ENCODE assay signal across 8 cellular contexts in genomic region chr20:31604567-31605030, GRCh38. TPM values are rescaled to one million over a fixed set of nuclear protein-coding genes. Genes with fewer than 3 reads are reported as not detected.
DNase-seq lines count a peak whose midpoint lies in the region; ATAC-seq and TF ChIP-seq lines count a peak whose summit lies in the region.

No MANE protein-coding gene starts in this region.

- H3K4me3 Mint-ChIP-seq in stimulated activated effector memory CD8-positive, alpha-beta T cell treated with anti-CD3 and anti-CD28 coated beads, Interleukin-12 subunit alpha, Interleukin-12 subunit beta, amount 100 ng/mL, for 72 hours = peak overlapping the region; percentile 86

- WGBS in hepatocyte (ENCODE audit: low lambda C conversion rate, missing lambda C conversion rate) = 2% methylated on average over 14 of the region's 14 CpGs

- peaks cover 32% of the 10 kb centered on the region for H3K4me1 ChIP-seq in hepatocyte (ENCODE audit: insufficient read depth)

- TF ChIP-seq CTCF in WI38 (IDR thresholded peaks at IDR 0.05; ENCODE audit: low read depth, low read length) = no peak
- TF ChIP-seq CTCF in hepatocyte (IDR thresholded peaks at IDR 0.05; ENCODE audit: poor library complexity) = no peak

- H3K4me3 ChIP-seq in WI38 (ENCODE audit: low read depth, low read length) (peak overlapping the region; percentile 69), hepatocyte (peak overlapping the region; percentile 34)

- H3K9me2 ChIP-seq in hepatocyte (replicated peaks; ENCODE audit: insufficient read depth) = no peaks in the 10 kb centered on the region

- H3K4me2 ChIP-seq in hepatocyte = peak overlapping the region; percentile 78

- H2AFZ ChIP-seq in hepatocyte = no peak overlapping the region

- H3K36me3 Mint-ChIP-seq in stimulated activated effector memory CD8-positive, alpha-beta T cell treated with anti-CD3 and anti-CD28 coated beads, Interleukin-12 subunit alpha, Interleukin-12 subunit beta, amount 100 ng/mL, for 72 hours = no peaks in the 10 kb centered on the region

- ATAC-seq in HG02981 (IDR thresholded peaks at IDR 0.05; ENCODE audit: unreplicated experiment) (peak; percentile 8), HG03039 (IDR thresholded peaks at IDR 0.05; ENCODE audit: unreplicated experiment) (no peak), GM19328 (IDR thresholded peaks at IDR 0.05; ENCODE audit: unreplicated experiment) (no peak)
- ATAC-seq in stimulated activated effector memory CD8-positive, alpha-beta T cell treated with anti-CD3 and anti-CD28 coated beads, Interleukin-12 subunit alpha, Interleukin-12 subunit beta, amount 100 ng/mL, for 72 hours = no peak

- no peak for DNase-seq in hepatocyte (ENCODE audit: low spot score)
- DNase-seq in stimulated activated effector memory CD8-positive, alpha-beta T cell treated with anti-CD3 and anti-CD28 coated beads, Interleukin-12 subunit alpha, Interleukin-12 subunit beta, amount 100 ng/mL, for 72 hours (ENCODE audit: low spot score in 2 of 2) = no peak
- no peak for DNase-seq in NCI-H1092 (lab: John Stamatoyannopoulos, UW)
- no peak for DNase-seq in NCI-H226

- H3K27ac ChIP-seq in hepatocyte = peak overlapping the region; percentile 97

- peaks cover 22% of the 10 kb centered on the region for H3K79me2 ChIP-seq in hepatocyte

- H3K9me3 Mint-ChIP-seq in stimulated activated effector memory CD8-positive, alpha-beta T cell treated with anti-CD3 and anti-CD28 coated beads, Interleukin-12 subunit alpha, Interleukin-12 subunit beta, amount 100 ng/mL, for 72 hours = no peaks in the 10 kb centered on the region

- no peak overlapping the region for H3K27ac Mint-ChIP-seq in stimulated activated effector memory CD8-positive, alpha-beta T cell treated with anti-CD3 and anti-CD28 coated beads, Interleukin-12 subunit alpha, Interleukin-12 subunit beta, amount 100 ng/mL, for 72 hours

- peaks cover 13% of the 10 kb centered on the region for H4K20me1 ChIP-seq in hepatocyte (ENCODE audit: insufficient read depth, poor library complexity, severe bottlenecking)

- H3K9me3 ChIP-seq in hepatocyte (ENCODE audit: low read depth) = no peaks in the 10 kb centered on the region

- no peaks in the 10 kb centered on the region for H3K36me3 ChIP-seq in hepatocyte (replicated peaks; ENCODE audit: insufficient read depth, low read depth)

- no peaks in the 10 kb centered on the region for H3K27me3 ChIP-seq in hepatocyte

- H3K4me1 Mint-ChIP-seq in stimulated activated effector memory CD8-positive, alpha-beta T cell treated with anti-CD3 and anti-CD28 coated beads, Interleukin-12 subunit alpha, Interleukin-12 subunit beta, amount 100 ng/mL, for 72 hours = peaks cover 34% of the 10 kb centered on the region

RNA-seq across cellular contexts. Expression of gene ID1, which starts 0.5 kb away (rescaled TPM):
- 616 and 651 TPM in 2 replicates for total RNA-seq in hepatocyte
- polyA plus RNA-seq in hepatocyte = 310 and 388 TPM in 2 replicates

RNA-seq across cellular contexts. Expression of gene COX4I2, which starts 33.1 kb away (rescaled TPM):
- 0.68 and 3.6 TPM in 2 replicates for total RNA-seq in hepatocyte
- 0.37 and 3.3 TPM in 2 replicates for polyA plus RNA-seq in hepatocyte
